ENCODE assay signal across 1 cellular context in the genomic region with DNA sequence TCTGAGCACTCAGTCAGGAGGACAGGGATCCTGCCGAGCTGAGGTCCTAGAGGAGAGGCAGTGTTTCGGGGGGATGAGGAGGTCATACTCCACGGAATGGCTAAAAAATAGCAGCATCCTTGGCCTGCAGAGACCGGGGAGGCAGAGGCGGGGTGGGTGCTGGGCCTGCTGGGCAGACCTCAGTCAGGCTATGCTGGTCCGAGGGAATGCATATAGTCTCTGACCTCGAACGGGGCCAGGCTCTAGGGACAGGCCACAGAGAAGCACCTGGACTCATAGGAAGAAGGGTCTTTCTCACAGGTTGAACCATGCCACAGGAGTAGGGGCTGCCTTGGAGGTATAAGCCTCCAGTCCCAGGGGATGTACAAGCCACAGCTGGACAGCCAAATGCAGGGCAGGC.
TF ChIP-seq lines count a peak whose summit lies in the region.

No MANE protein-coding gene starts in this region.

TF ChIP-seq in K562, 482 proteins besides CTCF, POLR2A, EP300 and RAD21:
- TF ChIP-seq ZNF57 (CRISPR knock-in tag; IDR thresholded peaks at IDR 0.05) (no peak), ZNF764 (CRISPR knock-in tag; IDR thresholded peaks at IDR 0.05; ENCODE audit: low read depth) (no peak), MCM2 (IDR thresholded peaks at IDR 0.05; ENCODE audit: low read depth) (no peak), ELF2 (CRISPR knock-in tag; IDR thresholded peaks at IDR 0.05) (no peak), ASH1L (IDR thresholded peaks at IDR 0.05; ENCODE audit: borderline replicate concordance, low read depth, partially characterized antibody) (no peak), XRCC5 (IDR thresholded peaks at IDR 0.05; ENCODE audit: low read depth, low read length) (no peak), FOXM1 (IDR thresholded peaks at IDR 0.05; ENCODE audit: low read depth) (no peak), FOXM1 (CRISPR knock-in tag; IDR thresholded peaks at IDR 0.05; ENCODE audit: low read depth) (no peak), TRIM24 (IDR thresholded peaks at IDR 0.05) (no peak), BCL6 (CRISPR knock-in tag; IDR thresholded peaks at IDR 0.05) (no peak), ZNF431 (CRISPR knock-in tag; IDR thresholded peaks at IDR 0.05) (no peak), TCFL5 (CRISPR knock-in tag; conservative IDR thresholded peaks at IDR 0.05) (no peak)
- TF ChIP-seq, protein P1, sequence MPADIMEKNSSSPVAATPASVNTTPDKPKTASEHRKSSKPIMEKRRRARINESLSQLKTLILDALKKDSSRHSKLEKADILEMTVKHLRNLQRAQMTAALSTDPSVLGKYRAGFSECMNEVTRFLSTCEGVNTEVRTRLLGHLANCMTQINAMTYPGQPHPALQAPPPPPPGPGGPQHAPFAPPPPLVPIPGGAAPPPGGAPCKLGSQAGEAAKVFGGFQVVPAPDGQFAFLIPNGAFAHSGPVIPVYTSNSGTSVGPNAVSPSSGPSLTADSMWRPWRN (IDR thresholded peaks at IDR 0.05; ENCODE audit: low read depth) = no peak
- TF ChIP-seq, protein P2, sequence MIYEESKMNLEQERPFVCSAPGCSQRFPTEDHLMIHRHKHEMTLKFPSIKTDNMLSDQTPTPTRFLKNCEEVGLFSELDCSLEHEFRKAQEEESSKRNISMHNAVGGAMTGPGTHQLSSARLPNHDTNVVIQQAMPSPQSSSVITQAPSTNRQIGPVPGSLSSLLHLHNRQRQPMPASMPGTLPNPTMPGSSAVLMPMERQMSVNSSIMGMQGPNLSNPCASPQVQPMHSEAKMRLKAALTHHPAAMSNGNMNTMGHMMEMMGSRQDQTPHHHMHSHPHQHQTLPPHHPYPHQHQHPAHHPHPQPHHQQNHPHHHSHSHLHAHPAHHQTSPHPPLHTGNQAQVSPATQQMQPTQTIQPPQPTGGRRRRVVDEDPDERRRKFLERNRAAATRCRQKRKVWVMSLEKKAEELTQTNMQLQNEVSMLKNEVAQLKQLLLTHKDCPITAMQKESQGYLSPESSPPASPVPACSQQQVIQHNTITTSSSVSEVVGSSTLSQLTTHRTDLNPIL (CRISPR knock-in tag; IDR thresholded peaks at IDR 0.05) = no peak
- TF ChIP-seq, protein P3, sequence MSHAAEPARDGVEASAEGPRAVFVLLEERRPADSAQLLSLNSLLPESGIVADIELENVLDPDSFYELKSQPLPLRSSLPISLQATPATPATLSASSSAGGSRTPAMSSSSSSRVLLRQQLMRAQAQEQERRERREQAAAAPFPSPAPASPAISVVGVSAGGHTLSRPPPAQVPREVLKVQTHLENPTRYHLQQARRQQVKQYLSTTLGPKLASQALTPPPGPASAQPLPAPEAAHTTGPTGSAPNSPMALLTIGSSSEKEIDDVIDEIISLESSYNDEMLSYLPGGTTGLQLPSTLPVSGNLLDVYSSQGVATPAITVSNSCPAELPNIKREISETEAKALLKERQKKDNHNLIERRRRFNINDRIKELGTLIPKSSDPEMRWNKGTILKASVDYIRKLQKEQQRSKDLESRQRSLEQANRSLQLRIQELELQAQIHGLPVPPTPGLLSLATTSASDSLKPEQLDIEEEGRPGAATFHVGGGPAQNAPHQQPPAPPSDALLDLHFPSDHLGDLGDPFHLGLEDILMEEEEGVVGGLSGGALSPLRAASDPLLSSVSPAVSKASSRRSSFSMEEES (CRISPR knock-in tag; IDR thresholded peaks at IDR 0.05) = no peak
- TF ChIP-seq, protein P4, sequence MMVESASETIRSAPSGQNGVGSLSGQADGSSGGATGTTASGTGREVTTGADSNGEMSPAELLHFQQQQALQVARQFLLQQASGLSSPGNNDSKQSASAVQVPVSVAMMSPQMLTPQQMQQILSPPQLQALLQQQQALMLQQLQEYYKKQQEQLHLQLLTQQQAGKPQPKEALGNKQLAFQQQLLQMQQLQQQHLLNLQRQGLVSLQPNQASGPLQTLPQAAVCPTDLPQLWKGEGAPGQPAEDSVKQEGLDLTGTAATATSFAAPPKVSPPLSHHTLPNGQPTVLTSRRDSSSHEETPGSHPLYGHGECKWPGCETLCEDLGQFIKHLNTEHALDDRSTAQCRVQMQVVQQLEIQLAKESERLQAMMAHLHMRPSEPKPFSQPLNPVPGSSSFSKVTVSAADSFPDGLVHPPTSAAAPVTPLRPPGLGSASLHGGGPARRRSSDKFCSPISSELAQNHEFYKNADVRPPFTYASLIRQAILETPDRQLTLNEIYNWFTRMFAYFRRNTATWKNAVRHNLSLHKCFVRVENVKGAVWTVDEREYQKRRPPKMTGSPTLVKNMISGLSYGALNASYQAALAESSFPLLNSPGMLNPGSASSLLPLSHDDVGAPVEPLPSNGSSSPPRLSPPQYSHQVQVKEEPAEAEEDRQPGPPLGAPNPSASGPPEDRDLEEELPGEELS (CRISPR knock-in tag; IDR thresholded peaks at IDR 0.05; ENCODE audit: borderline replicate concordance) = no peak
